ENCODE assay signal across 8 cellular contexts in genomic region chr12:56119361-56119796, GRCh38. TPM values are rescaled to one million over a fixed set of nuclear protein-coding genes. Genes with fewer than 3 reads are reported as not detected.
DNase-seq lines count a peak whose midpoint lies in the region; ATAC-seq, FAIRE-seq and TF ChIP-seq lines count a peak whose summit lies in the region.

No MANE protein-coding gene starts in this region.

- no peak overlapping the region for H2BK20ac ChIP-seq in H1 (ENCODE audit: low read length)

- H2BK5ac ChIP-seq in H1 (ENCODE audit: low read depth, low read length) = no peak overlapping the region; the same call in 1 of the 2 replicates

- 3% methylated on average over 2 of the region's 2 CpGs; no CpG with 5 or more reads in 1 of the 2 experiments for WGBS in H1 (ENCODE audit: extremely low coverage in 1 of 2, insufficient coverage in 1 of 2, insufficient read length in 1 of 2, insufficient replicate concordance in 2 of 2, low coverage in 1 of 2, low lambda C conversion rate in 2 of 2, missing lambda C conversion rate in 1 of 2), 2 experiments
- WGBS in lung, 2 donors = 0 to 2% methylated on average over 2 of the region's 2 CpGs

- H2AFZ ChIP-seq in H1 (ENCODE audit: low read length) = no peak overlapping the region

- H2BK15ac ChIP-seq in H1 (ENCODE audit: low read length) = no peak overlapping the region

- H3K9me3 ChIP-seq in H1 (ENCODE audit: insufficient read depth in 2 of 2, low read depth in 1 of 2, low read length in 1 of 2) (no peaks in the 10 kb centered on the region), lung (ENCODE audit: control insufficient read depth in 2 of 2, insufficient read depth in 1 of 2, low read length in 1 of 2) (no peaks in the 10 kb centered on the region)

- H3K36me3 ChIP-seq in BJ (ENCODE audit: control insufficient read depth, insufficient read depth, low read length) = peaks cover 10% of the 10 kb centered on the region
- H3K36me3 ChIP-seq in H1 (ENCODE audit: control insufficient read depth in 2 of 4, insufficient read depth in 4 of 4, low read length in 3 of 4) = peaks cover 0 to 19% (median 7%) of the 10 kb centered on the region in 4 experiments; a peak in 7 of 8 replicates
- peaks cover 5 to 16% of the 10 kb centered on the region in 2 donors for H3K36me3 ChIP-seq in lung (ENCODE audit: control insufficient read depth in 2 of 2, insufficient read depth in 2 of 2, low read length in 2 of 2)

- H3K56ac ChIP-seq in H1 (replicated peaks; ENCODE audit: insufficient read length, low read depth, low read length) = no peak overlapping the region

- peak overlapping the region; percentile 95 for H3K4me3 Mint-ChIP-seq in HFFc6
- peak overlapping the region; percentile 99 for H3K4me3 Mint-ChIP-seq in activated CD4-positive, alpha-beta memory T cell treated with anti-CD3 and anti-CD28 coated beads, Interleukin-2, amount 10 ng/mL, durations not matched to agents 7 days and 5 days

- TF ChIP-seq EP300 in H1 (IDR thresholded peaks at IDR 0.05; ENCODE audit: borderline replicate concordance in 1 of 2, low read depth in 2 of 2, low read length in 2 of 2) = no peak; a peak in 1 of 3 replicates

- H3K4ac ChIP-seq in H1 (replicated peaks; ENCODE audit: insufficient read length, low read depth, low read length) = no peak overlapping the region

- peaks cover 0 to 9% (median 5%) of the 10 kb centered on the region in 4 experiments; a peak in 5 of 7 replicates for H3K4me1 ChIP-seq in H1 (replicated peaks in 1 of 4; ENCODE audit: control insufficient read depth in 3 of 4, insufficient read depth in 4 of 4, low read length in 3 of 4)
- H3K4me1 ChIP-seq in lung (ENCODE audit: control insufficient read depth in 2 of 2, insufficient read depth in 2 of 2, low read length in 2 of 2) = peaks cover 0 to 8% of the 10 kb centered on the region in 2 donors

- POLR2A ChIA-PET in BJ (lab: Charles Lee) (interaction anchor here (0.6 to 1.9 kb wide), 6 partner anchors 8 to 103 kb away, joined by 3 to 8 read pairs (median 6); partner anchors contain the start of genes ESYT1, PA2G4 and RNF41), H1 (lab: Charles Lee; ENCODE audit: partially characterized antibody) (interaction anchor here (0.8 to 7.1 kb wide), 10 partner anchors 9 to 148 kb away, joined by 3 to 267 read pairs (median 24); partner anchors contain the start of genes ERBB3, ESYT1, PA2G4 and RNF41)
- POLR2A ChIA-PET in activated CD4-positive, alpha-beta memory T cell treated with anti-CD3 and anti-CD28 coated beads, Interleukin-2, amount 10 ng/mL, durations not matched to agents 7 days and 5 days (lab: Charles Lee) = interaction anchor here (1.1 to 6.3 kb wide), 12 partner anchors 9 to 330 kb away, joined by 3 to 226 read pairs (median 30); partner anchors contain the start of genes ANKRD52, ESYT1, MYL6 and MYL6B

- H3K4me1 Mint-ChIP-seq in HFFc6 (ENCODE audit: low read depth) = peaks cover 43% of the 10 kb centered on the region
- peaks cover 44% of the 10 kb centered on the region for H3K4me1 Mint-ChIP-seq in activated CD4-positive, alpha-beta memory T cell treated with anti-CD3 and anti-CD28 coated beads, Interleukin-2, amount 10 ng/mL, durations not matched to agents 7 days and 5 days

- no peak overlapping the region for H3K9ac ChIP-seq in H1 (replicated peaks in 1 of 4; ENCODE audit: extremely low read depth in 1 of 4, low read depth in 3 of 4, low read length in 3 of 4)

- no peak overlapping the region for H4K91ac ChIP-seq in H1 (replicated peaks; ENCODE audit: insufficient read length, low read length)

- DNase-seq in BJ (ENCODE audit: low read depth) = peak; percentile 87
- DNase-seq in HFFc6 = peak; percentile 90
- DNase-seq in NCI-H748 (lab: John Stamatoyannopoulos, UW; ENCODE audit: unreplicated experiment) = peak; percentile 80
- DNase-seq in activated CD4-positive, alpha-beta memory T cell treated with anti-CD3 and anti-CD28 coated beads, Interleukin-2, amount 10 ng/mL, durations not matched to agents 7 days and 5 days = peak; percentile 67
- peak in 1 of 2 experiments; percentile 69 for DNase-seq in H1 (ENCODE audit: low read depth in 1 of 2, low spot score in 2 of 2)
- peak; percentile 82 for DNase-seq in lung (ENCODE audit: low spot score)
- DNase-seq in stimulated activated CD8-positive, alpha-beta memory T cell treated with anti-CD3 and anti-CD28 coated beads, Interleukin-15, amount 100 ng/mL, for 24 hours (ENCODE audit: low read depth) = peak; percentile 14

- H3K27ac ChIP-seq in H1 (ENCODE audit: low read depth, low read length) = no peak overlapping the region
- peak overlapping the region; percentile 57 to 94 for H3K27ac ChIP-seq in lung (ENCODE audit: low read depth in 1 of 2, low read length in 1 of 2)

- no peak overlapping the region for H2BK120ac ChIP-seq in H1 (replicated peaks; ENCODE audit: low read depth, low read length)

- peak overlapping the region; percentile 96 to 99; a peak in 3 of 4 replicates for H3K4me2 ChIP-seq in H1 (ENCODE audit: insufficient read depth in 1 of 2, low read depth in 2 of 2, low read length in 2 of 2)

- no peak for TF ChIP-seq POLR2A in H1 (IDR thresholded peaks at IDR 0.05; ENCODE audit: control extremely low read depth in 1 of 2, low read depth in 2 of 2, low read length in 2 of 2)

- no peaks in the 10 kb centered on the region; the same call in 1 of the 2 replicates for H3K79me1 ChIP-seq in H1 (ENCODE audit: low read depth, low read length)

- no peak overlapping the region for H4K8ac ChIP-seq in H1 (ENCODE audit: extremely low read depth, insufficient read depth, low read length)

- no peak overlapping the region for H3K23ac ChIP-seq in H1 (ENCODE audit: insufficient read length)

- peaks cover 3 to 13% of the 10 kb centered on the region in 2 experiments; a peak in 3 of 4 replicates for H3K79me2 ChIP-seq in H1 (ENCODE audit: control insufficient read depth in 1 of 2, insufficient read depth in 2 of 2, low read length in 2 of 2)

- peak overlapping the region; percentile 98 for H3K27ac Mint-ChIP-seq in HFFc6
- peak overlapping the region; percentile 99 for H3K27ac Mint-ChIP-seq in activated CD4-positive, alpha-beta memory T cell treated with anti-CD3 and anti-CD28 coated beads, Interleukin-2, amount 10 ng/mL, durations not matched to agents 7 days and 5 days

- ATAC-seq in lung (ENCODE audit: insufficient read depth, low FRiP score) (peak; percentile 50), GM19351 (IDR thresholded peaks at IDR 0.05; ENCODE audit: unreplicated experiment) (no peak)

- no peak overlapping the region for H2AK5ac ChIP-seq in H1 (ENCODE audit: low read depth, low read length)

- H3K9me3 Mint-ChIP-seq in HFFc6 = peaks cover 7% of the 10 kb centered on the region; the same call in 1 of the 2 replicates
- no peaks in the 10 kb centered on the region for H3K9me3 Mint-ChIP-seq in activated CD4-positive, alpha-beta memory T cell treated with anti-CD3 and anti-CD28 coated beads, Interleukin-2, amount 10 ng/mL, durations not matched to agents 7 days and 5 days

- peaks cover 26% of the 10 kb centered on the region for H3K36me3 Mint-ChIP-seq in HFFc6 (ENCODE audit: low read depth)
- peaks cover 37% of the 10 kb centered on the region for H3K36me3 Mint-ChIP-seq in activated CD4-positive, alpha-beta memory T cell treated with anti-CD3 and anti-CD28 coated beads, Interleukin-2, amount 10 ng/mL, durations not matched to agents 7 days and 5 days (ENCODE audit: low read depth)

- peaks cover 19% of the 10 kb centered on the region for H3K27me3 Mint-ChIP-seq in HFFc6 (ENCODE audit: insufficient read depth)
- H3K27me3 Mint-ChIP-seq in activated CD4-positive, alpha-beta memory T cell treated with anti-CD3 and anti-CD28 coated beads, Interleukin-2, amount 10 ng/mL, durations not matched to agents 7 days and 5 days = no peaks in the 10 kb centered on the region

- no peak overlapping the region for H3K18ac ChIP-seq in H1 (ENCODE audit: extremely low read depth, low read length)

- TF ChIP-seq RAD21 in H1 (IDR thresholded peaks at IDR 0.05 in 1 of 2, conservative IDR thresholded peaks at IDR 0.05 in 1 of 2; ENCODE audit: low read depth in 2 of 2, low read length in 2 of 2) = peak; percentile 79 to 87

- no peak for FAIRE-seq in H1 (lab: Jason Lieb, UNC)

- H3K14ac ChIP-seq in H1 (ENCODE audit: insufficient read length) = no peak overlapping the region

- H2BK12ac ChIP-seq in H1 (ENCODE audit: low read depth, low read length) = no peak overlapping the region

- H4K20me1 ChIP-seq in H1 (replicated peaks in 1 of 2; ENCODE audit: control insufficient read depth in 1 of 2, insufficient read depth in 2 of 2, low read length in 2 of 2) = peaks cover 0 to 3% of the 10 kb centered on the region in 2 experiments

- CTCF ChIA-PET in BJ (lab: Yijun Ruan, JAX) = interaction anchor here (0.7 to 6.8 kb wide), 34 partner anchors 9 to 344 kb away, joined by 3 to 134 read pairs (median 5); partner anchors contain the start of genes ANKRD52, CNPY2, COQ10A and CS
- CTCF ChIA-PET in activated CD4-positive, alpha-beta memory T cell treated with anti-CD3 and anti-CD28 coated beads, Interleukin-2, amount 10 ng/mL, durations not matched to agents 7 days and 5 days (lab: Charles Lee) = interaction anchor here (0.6 to 15.1 kb wide), 20 partner anchors 8 to 380 kb away, joined by 3 to 271 read pairs (median 12); partner anchors contain the start of genes ERBB3, ESYT1, MYL6 and MYL6B
- CTCF ChIA-PET in H1 (lab: Charles Lee; ENCODE audit: partially characterized antibody) = interaction anchor here (0.6 to 5.3 kb wide), 26 partner anchors 9 to 337 kb away, joined by 3 to 47 read pairs (median 6); partner anchors contain the start of genes ESYT1, MYL6, MYL6B and PA2G4

- TF ChIP-seq CTCF in BJ (IDR thresholded peaks at IDR 0.05; ENCODE audit: insufficient read depth, low read depth, low read length) = peak; percentile 79
- peak; percentile 87 for TF ChIP-seq CTCF in HFFc6 (IDR thresholded peaks at IDR 0.05)
- peak; percentile 56 to 80 (median 79) for TF ChIP-seq CTCF in H1 (IDR thresholded peaks at IDR 0.05; ENCODE audit: control extremely low read depth in 1 of 3, insufficient read depth in 1 of 3, low read depth in 1 of 3, low read length in 3 of 3)
- TF ChIP-seq CTCF in lung (IDR thresholded peaks at IDR 0.05; ENCODE audit: control extremely low read depth, extremely low read depth) = peak; percentile 81

- H4K5ac ChIP-seq in H1 (ENCODE audit: insufficient read length, low read depth, low read length) = no peak overlapping the region

- peaks cover 10% of the 10 kb centered on the region for H3K23me2 ChIP-seq in H1 (ENCODE audit: low read depth, low read length)

- H3K27me3 ChIP-seq in BJ (ENCODE audit: control insufficient read depth, insufficient read depth, low read length) = no peaks in the 10 kb centered on the region
- no peaks in the 10 kb centered on the region for H3K27me3 ChIP-seq in H1 (replicated peaks in 1 of 4; ENCODE audit: control insufficient read depth in 3 of 4, extremely low read depth in 1 of 4, insufficient read depth in 3 of 4, low read length in 3 of 4)
- H3K27me3 ChIP-seq in lung (ENCODE audit: control insufficient read depth, insufficient read depth) = no peaks in the 10 kb centered on the region

- H3K4me3 ChIP-seq in BJ (ENCODE audit: low read depth, low read length) (no peak overlapping the region), H1 (ENCODE audit: extremely low read depth in 1 of 4, insufficient read depth in 2 of 4, low read depth in 3 of 4, low read length in 4 of 4) (peak overlapping the region; percentile 54 to 85 (median 75); a peak in 5 of 8 replicates), lung (no peak overlapping the region)

RNA-seq across cellular contexts. Expression of gene ZC3H10, which starts 1.3 kb away (rescaled TPM):
- 1.4 and 1.6 TPM in 2 replicates for polyA plus RNA-seq in BJ (2011; rRNA removed)
- polyA minus RNA-seq in BJ (2011; rRNA and poly(A)+ RNA removed) = 2.9 and 3.7 TPM in 2 replicates
- 1 to 10 TPM; 3.3 to 4.7 (median 3.8) TPM for total RNA-seq in HFFc6 (2021; fragmentation: NEBNext Ultra II Directional; extraction: Animal tissue kit (Norgen Biotek cat#: 25700))
- total RNA-seq in activated CD4-positive, alpha-beta memory T cell treated with anti-CD3 and anti-CD28 coated beads, Interleukin-2, amount 10 ng/mL, durations not matched to agents 7 days and 5 days = 10 to 100 TPM in 1 of 2 experiments, 1 to 10 TPM in 1; 8.0 to 10.3 TPM
- total RNA-seq in H1 (2021; fragmentation: NEBNext Ultra II Directional; extraction: Animal tissue kit (Norgen Biotek cat#: 25700)) = 11.2 and 12.5 TPM in 2 replicates
- polyA plus RNA-seq in H1 (2011; rRNA removed) = 4.0 and 5.1 TPM in 2 replicates
- 4.3 TPM for polyA plus RNA-seq in H1 (2011; cell fraction: cytosol; rRNA removed)
- 7.6 TPM for polyA plus RNA-seq in H1 (2011; cell fraction: nucleus; rRNA removed)
- polyA plus RNA-seq in H1 (2012, experiment 1 of 2) = 4.6 to 7.7 TPM (median 5.1 TPM) in 4 replicates
- 3.7 TPM for polyA plus RNA-seq in H1 (2012, experiment 2 of 2)
- polyA plus RNA-seq in H1 (2013, experiment 1 of 2) = 4.2 TPM
- 3.9 TPM for polyA plus RNA-seq in H1 (2013, experiment 2 of 2)
- 10.7 and 15.3 TPM in 2 replicates for polyA minus RNA-seq in H1 (2011; rRNA and poly(A)+ RNA removed)
- 7.1 TPM for polyA minus RNA-seq in H1 (2011; cell fraction: cytosol; rRNA and poly(A)+ RNA removed)
- 34.0 TPM for polyA minus RNA-seq in H1 (2011; cell fraction: nucleus; rRNA and poly(A)+ RNA removed)
- 1 to 10 TPM; 2.5 to 7.9 TPM for total RNA-seq in lung
- polyA plus RNA-seq in lung = 1 to 10 TPM; 3.1 to 3.5 TPM

RNA-seq across cellular contexts. Expression of gene RPL41, which starts 2.9 kb away (rescaled TPM):
- polyA plus RNA-seq in BJ (2011; rRNA removed) (5,645 and 7,867 TPM in 2 replicates), H1 (2011; rRNA removed) (10,552 and 16,488 TPM in 2 replicates), lung (1,000 to 10,000 TPM; 4,690 to 5,737 TPM)
- 516 and 877 TPM in 2 replicates for polyA minus RNA-seq in BJ (2011; rRNA and poly(A)+ RNA removed)
- 1,000 to 10,000 TPM; 2,722 to 3,464 (median 3,292) TPM for total RNA-seq in HFFc6 (2021; fragmentation: NEBNext Ultra II Directional; extraction: Animal tissue kit (Norgen Biotek cat#: 25700))
- 1,000 to 10,000 TPM; 3,981 to 4,002 TPM for total RNA-seq in activated CD4-positive, alpha-beta memory T cell treated with anti-CD3 and anti-CD28 coated beads, Interleukin-2, amount 10 ng/mL, durations not matched to agents 7 days and 5 days
- 4,440 and 4,619 TPM in 2 replicates for total RNA-seq in H1 (2021; fragmentation: NEBNext Ultra II Directional; extraction: Animal tissue kit (Norgen Biotek cat#: 25700))
- polyA plus RNA-seq in H1 (2011; cell fraction: cytosol; rRNA removed) = 15,274 TPM
- 5,028 TPM for polyA plus RNA-seq in H1 (2011; cell fraction: nucleus; rRNA removed)
- polyA plus RNA-seq in H1 (2012, experiment 1 of 2) = 8,984 to 12,435 TPM (median 10,789 TPM) in 4 replicates
- 8,788 TPM for polyA plus RNA-seq in H1 (2012, experiment 2 of 2)
- polyA plus RNA-seq in H1 (2013, experiment 1 of 2) = 16,458 TPM
- polyA plus RNA-seq in H1 (2013, experiment 2 of 2) = 15,195 TPM
- polyA minus RNA-seq in H1 (2011; rRNA and poly(A)+ RNA removed) = 1,518 and 2,159 TPM in 2 replicates
- 1,097 TPM for polyA minus RNA-seq in H1 (2011; cell fraction: cytosol; rRNA and poly(A)+ RNA removed)
- 1,566 TPM for polyA minus RNA-seq in H1 (2011; cell fraction: nucleus; rRNA and poly(A)+ RNA removed)
- 1,000 to 10,000 TPM; 1,569 to 3,132 TPM for total RNA-seq in lung

RNA-seq across cellular contexts. Expression of gene ESYT1, which starts 8.7 kb away (rescaled TPM):
- 180 and 264 TPM in 2 replicates for polyA plus RNA-seq in BJ (2011; rRNA removed)
- polyA minus RNA-seq in BJ (2011; rRNA and poly(A)+ RNA removed) = 268 and 305 TPM in 2 replicates
- total RNA-seq in HFFc6 (2021; fragmentation: NEBNext Ultra II Directional; extraction: Animal tissue kit (Norgen Biotek cat#: 25700)) = 100 to 1,000 TPM; 136 to 174 (median 151) TPM
- 100 to 1,000 TPM; 266 to 279 TPM for total RNA-seq in activated CD4-positive, alpha-beta memory T cell treated with anti-CD3 and anti-CD28 coated beads, Interleukin-2, amount 10 ng/mL, durations not matched to agents 7 days and 5 days
- 85.1 and 86.9 TPM in 2 replicates for total RNA-seq in H1 (2021; fragmentation: NEBNext Ultra II Directional; extraction: Animal tissue kit (Norgen Biotek cat#: 25700))
- polyA plus RNA-seq in H1 (2011; rRNA removed) = 165 and 174 TPM in 2 replicates
- polyA plus RNA-seq in H1 (2011; cell fraction: cytosol; rRNA removed) = 109 TPM
- 167 TPM for polyA plus RNA-seq in H1 (2011; cell fraction: nucleus; rRNA removed)
- 58.5 to 85.3 TPM (median 79.3 TPM) in 4 replicates for polyA plus RNA-seq in H1 (2012, experiment 1 of 2)
- 88.6 TPM for polyA plus RNA-seq in H1 (2012, experiment 2 of 2)
- polyA plus RNA-seq in H1 (2013, experiment 1 of 2) = 133 TPM
- 120 TPM for polyA plus RNA-seq in H1 (2013, experiment 2 of 2)
- polyA minus RNA-seq in H1 (2011; rRNA and poly(A)+ RNA removed) = 180 and 199 TPM in 2 replicates
- 107 TPM for polyA minus RNA-seq in H1 (2011; cell fraction: cytosol; rRNA and poly(A)+ RNA removed)
- polyA minus RNA-seq in H1 (2011; cell fraction: nucleus; rRNA and poly(A)+ RNA removed) = 81.1 TPM
- 100 to 1,000 TPM in 1 of 2 donors, 10 to 100 TPM in 1; 57.4 to 131 TPM for total RNA-seq in lung
- polyA plus RNA-seq in lung = 10 to 100 TPM; 23.5 to 71.0 TPM

RNA-seq across cellular contexts. Expression of gene PA2G4, which starts 15.0 kb away (rescaled TPM):
- polyA plus RNA-seq in BJ (2011; rRNA removed) (134 and 215 TPM in 2 replicates), H1 (2011; rRNA removed) (100 and 159 TPM in 2 replicates), lung (100 to 1,000 TPM in 1 of 2 donors, 10 to 100 TPM in 1; 97.6 to 137 TPM)
- polyA minus RNA-seq in BJ (2011; rRNA and poly(A)+ RNA removed) = 38.6 and 41.5 TPM in 2 replicates
- total RNA-seq in HFFc6 (2021; fragmentation: NEBNext Ultra II Directional; extraction: Animal tissue kit (Norgen Biotek cat#: 25700)) = 100 to 1,000 TPM; 144 to 190 (median 177) TPM
- total RNA-seq in activated CD4-positive, alpha-beta memory T cell treated with anti-CD3 and anti-CD28 coated beads, Interleukin-2, amount 10 ng/mL, durations not matched to agents 7 days and 5 days = 100 to 1,000 TPM; 242 to 243 TPM
- 237 and 242 TPM in 2 replicates for total RNA-seq in H1 (2021; fragmentation: NEBNext Ultra II Directional; extraction: Animal tissue kit (Norgen Biotek cat#: 25700))
- polyA plus RNA-seq in H1 (2011; cell fraction: cytosol; rRNA removed) = 270 TPM
- 92.3 TPM for polyA plus RNA-seq in H1 (2011; cell fraction: nucleus; rRNA removed)
- 246 to 284 TPM (median 256 TPM) in 4 replicates for polyA plus RNA-seq in H1 (2012, experiment 1 of 2)
- polyA plus RNA-seq in H1 (2012, experiment 2 of 2) = 222 TPM
- 251 TPM for polyA plus RNA-seq in H1 (2013, experiment 1 of 2)
- 249 TPM for polyA plus RNA-seq in H1 (2013, experiment 2 of 2)
- polyA minus RNA-seq in H1 (2011; rRNA and poly(A)+ RNA removed) = 112 and 145 TPM in 2 replicates
- polyA minus RNA-seq in H1 (2011; cell fraction: cytosol; rRNA and poly(A)+ RNA removed) = 102 TPM
- 72.8 TPM for polyA minus RNA-seq in H1 (2011; cell fraction: nucleus; rRNA and poly(A)+ RNA removed)
- 10 to 100 TPM; 80.2 to 81.3 TPM for total RNA-seq in lung

RNA-seq across cellular contexts. Expression of gene MYL6B, which starts 33.0 kb away (rescaled TPM):
- polyA plus RNA-seq in BJ (2011; rRNA removed) (74.1 and 75.4 TPM in 2 replicates), H1 (2011; rRNA removed) (146 and 202 TPM in 2 replicates), lung (10 to 100 TPM; 20.7 to 40.3 TPM)
- polyA minus RNA-seq in BJ (2011; rRNA and poly(A)+ RNA removed) = 21.6 and 24.2 TPM in 2 replicates
- 100 to 1,000 TPM in 5 of 6 experiments, 10 to 100 TPM in 1; 84.5 to 119 (median 108) TPM for total RNA-seq in HFFc6 (2021; fragmentation: NEBNext Ultra II Directional; extraction: Animal tissue kit (Norgen Biotek cat#: 25700))
- 10 to 100 TPM; 60.4 to 63.2 TPM for total RNA-seq in activated CD4-positive, alpha-beta memory T cell treated with anti-CD3 and anti-CD28 coated beads, Interleukin-2, amount 10 ng/mL, durations not matched to agents 7 days and 5 days
- 162 and 163 TPM in 2 replicates for total RNA-seq in H1 (2021; fragmentation: NEBNext Ultra II Directional; extraction: Animal tissue kit (Norgen Biotek cat#: 25700))
- 203 TPM for polyA plus RNA-seq in H1 (2011; cell fraction: cytosol; rRNA removed)
- 101 TPM for polyA plus RNA-seq in H1 (2011; cell fraction: nucleus; rRNA removed)
- 157 to 234 TPM (median 189 TPM) in 4 replicates for polyA plus RNA-seq in H1 (2012, experiment 1 of 2)
- 181 TPM for polyA plus RNA-seq in H1 (2012, experiment 2 of 2)
- polyA plus RNA-seq in H1 (2013, experiment 1 of 2) = 142 TPM
- polyA plus RNA-seq in H1 (2013, experiment 2 of 2) = 154 TPM
- 25.3 and 42.8 TPM in 2 replicates for polyA minus RNA-seq in H1 (2011; rRNA and poly(A)+ RNA removed)
- polyA minus RNA-seq in H1 (2011; cell fraction: cytosol; rRNA and poly(A)+ RNA removed) = 43.2 TPM
- polyA minus RNA-seq in H1 (2011; cell fraction: nucleus; rRNA and poly(A)+ RNA removed) = 35.9 TPM
- 10 to 100 TPM; 39.1 to 46.1 TPM for total RNA-seq in lung

Comparison
In these comparisons a context has a peak if more than half of its experiments do, and no peak if none do; other contexts are left out.
1. H3K4me3 ChIP-seq: peak in H1 (4 of 4); none in BJ (single experiment) and lung (single experiment).
2. Peak in every context shown above with its lines, with median percentiles within 50 percentile points of each other: CTCF ChIP-seq.